In the genomic region with DNA sequence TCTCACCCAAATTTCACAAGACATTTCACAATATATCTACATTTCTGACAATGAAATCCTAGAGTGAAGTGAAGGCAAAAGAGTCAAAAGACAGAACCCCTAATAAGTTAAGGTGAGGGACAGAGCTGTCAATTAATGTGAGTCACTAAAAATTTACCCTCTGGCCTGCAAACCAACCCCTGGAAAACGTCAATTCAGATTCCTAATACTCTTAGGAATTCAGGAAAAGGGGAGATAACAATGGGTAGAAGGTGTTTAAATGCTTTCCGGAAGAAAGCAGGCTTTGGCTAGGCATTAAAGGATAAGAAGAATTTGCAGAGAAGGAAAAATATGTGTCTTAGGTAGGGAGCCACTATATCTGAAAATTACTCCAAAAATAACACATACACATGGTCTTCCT, we compare ENCODE assay signal across 23 cellular contexts.
A peak's percentile ranks its signal among the peaks of the same experiment; 100 is the strongest.
DNase-seq lines count a peak whose midpoint lies in the region; ATAC-seq, FAIRE-seq and TF ChIP-seq lines count a peak whose summit lies in the region.
"Had no signal": no experiment of that assay in that cellular context is flagged by ENCODE, and none has a peak within 500 bp of the region (broad histone marks: within the 10 kb centered on the region; RNA-seq: fewer than 3 reads in every experiment).

No MANE protein-coding gene starts in this region.

- DNase-seq in SK-N-SH (no peak), RPMI7951 (ENCODE audit: low read depth) (peak; percentile 20), islet precursor cell (peak; percentile 63), urothelium cell line (ENCODE audit: low spot score) (peak; percentile 27), NCI-H2227 treated with DMSO at 0.1 percent for 48 hours (lab: John Stamatoyannopoulos, UW) (no peak), NCI-H1694 (lab: John Stamatoyannopoulos, UW) (no peak)
- DNase-seq: CD8-positive, alpha-beta T cell; GDM1; HFFc6; MV-4-11; NCI-H1417; NCI-H1930; NCI-H2171; NCI-H774; SHP77 had no signal

- no peaks in the 10 kb centered on the region for H3K9me3 ChIP-seq in SK-N-SH
- H3K9me3 ChIP-seq: BLaER1 had no signal

- H3F3A ChIP-seq in SK-N-SH (replicated peaks; ENCODE audit: insufficient read depth): no peaks in the 10 kb centered on the region

- no peak overlapping the region for H3K27ac ChIP-seq in SK-N-SH (ENCODE audit: low read depth in 2 of 2, low read length in 1 of 2)
- H3K27ac ChIP-seq: 22Rv1, BLaER1 had no signal

- no peaks in the 10 kb centered on the region for H4K20me1 ChIP-seq in SK-N-SH (ENCODE audit: insufficient read depth)
- H4K20me1 ChIP-seq: BLaER1 had no signal

- TF ChIP-seq EP300 in SK-N-SH (IDR thresholded peaks at IDR 0.05; ENCODE audit: borderline replicate concordance in 1 of 2, low read depth in 1 of 2, low read length in 1 of 2): no peak

- WGBS in SK-N-SH (ENCODE audit: low lambda C conversion rate): 63% methylated on average over 2 of the region's 2 CpGs

- no peaks in the 10 kb centered on the region for H3K36me3 ChIP-seq in SK-N-SH (replicated peaks in 1 of 2; ENCODE audit: control insufficient read depth in 1 of 2, insufficient read depth in 2 of 2, low read length in 1 of 2)
- H3K36me3 ChIP-seq: BLaER1 had no signal

- H3K4me1 ChIP-seq in SK-N-SH (ENCODE audit: control insufficient read depth in 1 of 2, insufficient read depth in 2 of 2, low read depth in 1 of 2, low read length in 1 of 2): no peaks in the 10 kb centered on the region
- H3K4me1 ChIP-seq: BLaER1 had no signal

- H3K9me2 ChIP-seq in SK-N-SH: no peaks in the 10 kb centered on the region

- H3K4me2 ChIP-seq in SK-N-SH: no peak overlapping the region
- H3K4me2 ChIP-seq: BLaER1 had no signal

- no peak for TF ChIP-seq RAD21 in SK-N-SH (IDR thresholded peaks at IDR 0.05; ENCODE audit: low read length)

- H3K9ac ChIP-seq in SK-N-SH: no peak overlapping the region
- H3K9ac ChIP-seq: BLaER1 had no signal

- POLR2A ChIA-PET in SK-N-SH (lab: Yijun Ruan, JAX): no interaction called here

- ATAC-seq in SK-N-SH treated with all-trans-retinoic acid at 6 μM for 48 hours: no peak
- no peak for ATAC-seq in GM21360 (IDR thresholded peaks at IDR 0.05; ENCODE audit: unreplicated experiment)
- ATAC-seq: CD8-positive, alpha-beta T cell; Panc1 had no signal

- no peak for TF ChIP-seq CTCF in SK-N-SH (IDR thresholded peaks at IDR 0.05)

- no peaks in the 10 kb centered on the region for H3K27me3 ChIP-seq in SK-N-SH (ENCODE audit: insufficient read depth)
- H3K27me3 ChIP-seq: BLaER1 had no signal

- no peak for FAIRE-seq in urothelium cell line (lab: Jason Lieb, UNC)
- FAIRE-seq: GM12891, GM18507, HTR-8/SVneo had no signal

- no peak overlapping the region for H3K4me3 ChIP-seq in SK-N-SH (ENCODE audit: low read depth in 2 of 2, low read length in 1 of 2)
- H3K4me3 ChIP-seq: BLaER1 had no signal

- H3K79me2 ChIP-seq in SK-N-SH (ENCODE audit: insufficient read depth): no peaks in the 10 kb centered on the region

- no peak overlapping the region for H2AFZ ChIP-seq in SK-N-SH (ENCODE audit: low read depth)

- CTCF ChIA-PET in SK-N-SH (lab: Yijun Ruan, JAX): interaction anchor here (0.6 kb wide), 1 partner anchor 39 kb away, joined by 3 read pairs; no protein-coding TSS in a partner anchor

TF ChIP-seq in SK-N-SH treated with all-trans-retinoic acid at 6 μM for 48 hours, 23 proteins besides CTCF, POLR2A, EP300 and RAD21:
- peak; percentile 35; the same call in 1 of the 2 replicates for TF ChIP-seq ISL1 (CRISPR knock-in tag; IDR thresholded peaks at IDR 0.05)
- TF ChIP-seq CSDC2 (CRISPR knock-in tag; IDR thresholded peaks at IDR 0.05): no peak

TF ChIP-seq in SK-N-SH, 30 proteins besides CTCF, POLR2A, EP300 and RAD21:
- TF ChIP-seq, protein P1, sequence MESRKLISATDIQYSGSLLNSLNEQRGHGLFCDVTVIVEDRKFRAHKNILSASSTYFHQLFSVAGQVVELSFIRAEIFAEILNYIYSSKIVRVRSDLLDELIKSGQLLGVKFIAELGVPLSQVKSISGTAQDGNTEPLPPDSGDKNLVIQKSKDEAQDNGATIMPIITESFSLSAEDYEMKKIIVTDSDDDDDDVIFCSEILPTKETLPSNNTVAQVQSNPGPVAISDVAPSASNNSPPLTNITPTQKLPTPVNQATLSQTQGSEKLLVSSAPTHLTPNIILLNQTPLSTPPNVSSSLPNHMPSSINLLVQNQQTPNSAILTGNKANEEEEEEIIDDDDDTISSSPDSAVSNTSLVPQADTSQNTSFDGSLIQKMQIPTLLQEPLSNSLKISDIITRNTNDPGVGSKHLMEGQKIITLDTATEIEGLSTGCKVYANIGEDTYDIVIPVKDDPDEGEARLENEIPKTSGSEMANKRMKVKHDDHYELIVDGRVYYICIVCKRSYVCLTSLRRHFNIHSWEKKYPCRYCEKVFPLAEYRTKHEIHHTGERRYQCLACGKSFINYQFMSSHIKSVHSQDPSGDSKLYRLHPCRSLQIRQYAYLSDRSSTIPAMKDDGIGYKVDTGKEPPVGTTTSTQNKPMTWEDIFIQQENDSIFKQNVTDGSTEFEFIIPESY (IDR thresholded peaks at IDR 0.05; ENCODE audit: borderline replicate concordance, low read depth): no peak
- TF ChIP-seq TEAD4 (IDR thresholded peaks at IDR 0.05; ENCODE audit: borderline replicate concordance, insufficient read depth) (no peak), MXI1 (IDR thresholded peaks at IDR 0.05; ENCODE audit: low read depth, low read length) (no peak), FOSL2 (IDR thresholded peaks at IDR 0.05; ENCODE audit: borderline replicate concordance, low read depth) (no peak), EZH2phosphoT487 (IDR thresholded peaks at IDR 0.05; ENCODE audit: borderline replicate concordance, low read depth) (no peak), TCF12 (IDR thresholded peaks at IDR 0.05) (no peak), SIN3A (IDR thresholded peaks at IDR 0.05; ENCODE audit: borderline replicate concordance, low read depth, low read length) (no peak)
- TF ChIP-seq, protein P2, sequence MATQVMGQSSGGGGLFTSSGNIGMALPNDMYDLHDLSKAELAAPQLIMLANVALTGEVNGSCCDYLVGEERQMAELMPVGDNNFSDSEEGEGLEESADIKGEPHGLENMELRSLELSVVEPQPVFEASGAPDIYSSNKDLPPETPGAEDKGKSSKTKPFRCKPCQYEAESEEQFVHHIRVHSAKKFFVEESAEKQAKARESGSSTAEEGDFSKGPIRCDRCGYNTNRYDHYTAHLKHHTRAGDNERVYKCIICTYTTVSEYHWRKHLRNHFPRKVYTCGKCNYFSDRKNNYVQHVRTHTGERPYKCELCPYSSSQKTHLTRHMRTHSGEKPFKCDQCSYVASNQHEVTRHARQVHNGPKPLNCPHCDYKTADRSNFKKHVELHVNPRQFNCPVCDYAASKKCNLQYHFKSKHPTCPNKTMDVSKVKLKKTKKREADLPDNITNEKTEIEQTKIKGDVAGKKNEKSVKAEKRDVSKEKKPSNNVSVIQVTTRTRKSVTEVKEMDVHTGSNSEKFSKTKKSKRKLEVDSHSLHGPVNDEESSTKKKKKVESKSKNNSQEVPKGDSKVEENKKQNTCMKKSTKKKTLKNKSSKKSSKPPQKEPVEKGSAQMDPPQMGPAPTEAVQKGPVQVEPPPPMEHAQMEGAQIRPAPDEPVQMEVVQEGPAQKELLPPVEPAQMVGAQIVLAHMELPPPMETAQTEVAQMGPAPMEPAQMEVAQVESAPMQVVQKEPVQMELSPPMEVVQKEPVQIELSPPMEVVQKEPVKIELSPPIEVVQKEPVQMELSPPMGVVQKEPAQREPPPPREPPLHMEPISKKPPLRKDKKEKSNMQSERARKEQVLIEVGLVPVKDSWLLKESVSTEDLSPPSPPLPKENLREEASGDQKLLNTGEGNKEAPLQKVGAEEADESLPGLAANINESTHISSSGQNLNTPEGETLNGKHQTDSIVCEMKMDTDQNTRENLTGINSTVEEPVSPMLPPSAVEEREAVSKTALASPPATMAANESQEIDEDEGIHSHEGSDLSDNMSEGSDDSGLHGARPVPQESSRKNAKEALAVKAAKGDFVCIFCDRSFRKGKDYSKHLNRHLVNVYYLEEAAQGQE (IDR thresholded peaks at IDR 0.05; ENCODE audit: low read depth, low read length): no peak
- TF ChIP-seq, protein P3, sequence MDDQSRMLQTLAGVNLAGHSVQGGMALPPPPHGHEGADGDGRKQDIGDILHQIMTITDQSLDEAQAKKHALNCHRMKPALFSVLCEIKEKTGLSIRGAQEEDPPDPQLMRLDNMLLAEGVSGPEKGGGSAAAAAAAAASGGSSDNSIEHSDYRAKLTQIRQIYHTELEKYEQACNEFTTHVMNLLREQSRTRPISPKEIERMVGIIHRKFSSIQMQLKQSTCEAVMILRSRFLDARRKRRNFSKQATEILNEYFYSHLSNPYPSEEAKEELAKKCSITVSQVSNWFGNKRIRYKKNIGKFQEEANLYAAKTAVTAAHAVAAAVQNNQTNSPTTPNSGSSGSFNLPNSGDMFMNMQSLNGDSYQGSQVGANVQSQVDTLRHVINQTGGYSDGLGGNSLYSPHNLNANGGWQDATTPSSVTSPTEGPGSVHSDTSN (IDR thresholded peaks at IDR 0.05): no peak

Comparison
In these comparisons a context has a peak if more than half of its experiments do, and no peak if none do; other contexts are left out.
1. DNase-seq: peak in RPMI7951 (single experiment), islet precursor cell (single experiment) and urothelium cell line (single experiment); none in SK-N-SH (single experiment), NCI-H2227 treated with DMSO at 0.1 percent for 48 hours (single experiment) and NCI-H1694 (single experiment).